Comparison of ENCODE assay signal across 8 cellular contexts in the genomic region with DNA sequence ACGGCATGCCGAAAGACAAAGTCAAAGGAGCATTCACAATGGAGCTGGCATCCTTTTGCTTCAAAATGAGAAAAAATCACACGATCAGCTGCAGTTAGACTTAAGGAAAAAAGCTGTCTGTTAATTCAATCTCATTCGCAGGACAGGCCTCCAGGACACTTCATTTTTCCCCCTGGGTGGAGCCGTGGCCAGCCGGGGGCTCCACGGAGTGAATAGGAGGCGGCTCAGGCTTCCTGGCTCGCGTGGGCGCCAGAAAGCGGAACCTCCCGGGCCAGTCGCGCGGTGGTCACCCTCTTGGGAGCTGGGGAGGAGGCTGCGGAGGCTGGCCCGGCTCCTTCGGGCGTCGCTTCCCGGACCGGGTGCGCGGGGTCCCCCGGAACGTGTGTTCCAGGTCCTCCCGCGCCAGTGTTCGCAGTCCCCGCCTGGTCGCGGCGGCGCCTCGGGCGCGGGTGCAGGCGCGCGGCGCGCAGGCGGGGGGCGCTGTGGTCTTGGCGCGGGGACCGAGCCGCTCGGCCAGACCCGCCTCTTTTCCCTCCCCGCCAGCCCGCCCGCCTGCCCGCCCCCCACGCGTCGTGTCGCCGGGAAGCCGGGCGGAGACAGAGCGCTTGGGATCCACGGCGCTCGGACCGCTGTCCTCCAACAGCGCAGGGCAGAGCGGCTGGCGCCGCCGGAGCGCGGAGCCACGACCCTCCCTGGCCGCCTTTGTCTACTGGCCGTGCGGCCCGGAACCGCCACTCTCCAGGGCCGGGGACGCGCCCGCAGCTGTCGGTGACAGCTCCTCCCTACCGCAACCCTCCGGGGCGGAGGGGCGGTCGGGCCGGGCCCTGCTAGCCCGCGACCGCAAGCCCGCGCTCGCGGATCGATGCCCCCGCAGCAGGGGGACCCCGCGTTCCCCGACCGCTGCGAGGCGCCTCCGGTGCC. TPM values are rescaled to one million over a fixed set of nuclear protein-coding genes. Genes with fewer than 3 reads are reported as not detected.
DNase-seq lines count a peak whose midpoint lies in the region; ATAC-seq, FAIRE-seq and TF ChIP-seq lines count a peak whose summit lies in the region.

A gene (plus strand): TSS at position 599 of the 921 bp plus-strand sequence. CDS start 264 bp downstream, at position 863.

- DNase-seq in CD1c-positive myeloid dendritic cell (ENCODE audit: extremely low spot score) (peak; percentile 94), H54 (ENCODE audit: insufficient read length, low spot score) (peak; percentile 66), NCI-H2171 (lab: John Stamatoyannopoulos, UW) (peak; percentile 59), dedifferentiated amniotic fluid mesenchymal stem cell (ENCODE audit: extremely low spot score) (peak; percentile 17), left lobe of liver (ENCODE audit: low spot score) (peak; percentile 89), GM19240 (ENCODE audit: insufficient read length, low spot score) (no peak)
- DNase-seq in activated CD4-positive, alpha-beta T cell treated with anti-CD3 and anti-CD28 coated beads, Interleukin-2, amount 10 ng/mL, durations not matched to agents 24 days and 14 days = peak; percentile 93
- peak; percentile 53 for DNase-seq in stimulated activated CD4-positive, alpha-beta T cell treated with anti-CD3 and anti-CD28 coated beads, Interleukin-1b, Interleukin-23, amount 100 ng/mL, for 48 hours

- peaks cover 35% of the 10 kb centered on the region for H3K27me3 Mint-ChIP-seq in activated CD4-positive, alpha-beta T cell treated with anti-CD3 and anti-CD28 coated beads, Interleukin-2, amount 10 ng/mL, durations not matched to agents 24 days and 14 days

- no peak for FAIRE-seq in H54 (lab: Jason Lieb, UNC)

- TF ChIP-seq POLR2A in H54 (IDR thresholded peaks at IDR 0.05; ENCODE audit: low read depth, low read length) = peak; percentile 47; the same call in 1 of the 2 replicates

- H3K4me1 Mint-ChIP-seq in activated CD4-positive, alpha-beta T cell treated with anti-CD3 and anti-CD28 coated beads, Interleukin-2, amount 10 ng/mL, durations not matched to agents 24 days and 14 days = peaks cover 6% of the 10 kb centered on the region

- peak; percentile 90 for ATAC-seq in left lobe of liver

- peak within 1 kb of the TSS; percentile 36 for H3K27ac Mint-ChIP-seq in activated CD4-positive, alpha-beta T cell treated with anti-CD3 and anti-CD28 coated beads, Interleukin-2, amount 10 ng/mL, durations not matched to agents 24 days and 14 days

- intact Hi-C loops in activated CD4-positive, alpha-beta T cell treated with anti-CD3 and anti-CD28 coated beads, Interleukin-2, amount 10 ng/mL, durations not matched to agents 24 days and 14 days (cut with micrococcal nuclease) = loop anchor here (1.0 to 5.0 kb wide), 3 partner anchors 59 to 492 kb away; no protein-coding TSS in a partner anchor

- no peaks in the 10 kb centered on the region for H3K9me3 Mint-ChIP-seq in activated CD4-positive, alpha-beta T cell treated with anti-CD3 and anti-CD28 coated beads, Interleukin-2, amount 10 ng/mL, durations not matched to agents 24 days and 14 days

- H3K4me3 Mint-ChIP-seq in activated CD4-positive, alpha-beta T cell treated with anti-CD3 and anti-CD28 coated beads, Interleukin-2, amount 10 ng/mL, durations not matched to agents 24 days and 14 days = peak within 1 kb of the TSS; percentile 81

- H3K36me3 Mint-ChIP-seq in activated CD4-positive, alpha-beta T cell treated with anti-CD3 and anti-CD28 coated beads, Interleukin-2, amount 10 ng/mL, durations not matched to agents 24 days and 14 days (ENCODE audit: low read depth) = peaks cover 2% of the 10 kb centered on the region

RNA-seq across cellular contexts. Expression of the gene that starts here (rescaled TPM):
- 0.51 and 0.69 TPM in 2 replicates for total RNA-seq in activated CD4-positive, alpha-beta T cell treated with anti-CD3 and anti-CD28 coated beads, Interleukin-2, amount 10 ng/mL, durations not matched to agents 24 days and 14 days
- 19.7 TPM for total RNA-seq in left lobe of liver

Comparison
In these comparisons a context has a peak if more than half of its experiments do, and no peak if none do; other contexts are left out.
1. RNA of the gene that starts here (total RNA-seq): 19.7 TPM in left lobe of liver (single experiment); 0.51 to 0.69 TPM in activated CD4-positive, alpha-beta T cell treated with anti-CD3 and anti-CD28 coated beads, Interleukin-2, amount 10 ng/mL, durations not matched to agents 24 days and 14 days; every median in the first group is over 10 times any median in the second.
2. Peak in DNase-seq in activated CD4-positive, alpha-beta T cell treated with anti-CD3 and anti-CD28 coated beads, Interleukin-2, amount 10 ng/mL, durations not matched to agents 24 days and 14 days; RNA of the gene not detected or under 1 TPM.